10 cellular contexts compared by ENCODE assay signal in the genomic region with DNA sequence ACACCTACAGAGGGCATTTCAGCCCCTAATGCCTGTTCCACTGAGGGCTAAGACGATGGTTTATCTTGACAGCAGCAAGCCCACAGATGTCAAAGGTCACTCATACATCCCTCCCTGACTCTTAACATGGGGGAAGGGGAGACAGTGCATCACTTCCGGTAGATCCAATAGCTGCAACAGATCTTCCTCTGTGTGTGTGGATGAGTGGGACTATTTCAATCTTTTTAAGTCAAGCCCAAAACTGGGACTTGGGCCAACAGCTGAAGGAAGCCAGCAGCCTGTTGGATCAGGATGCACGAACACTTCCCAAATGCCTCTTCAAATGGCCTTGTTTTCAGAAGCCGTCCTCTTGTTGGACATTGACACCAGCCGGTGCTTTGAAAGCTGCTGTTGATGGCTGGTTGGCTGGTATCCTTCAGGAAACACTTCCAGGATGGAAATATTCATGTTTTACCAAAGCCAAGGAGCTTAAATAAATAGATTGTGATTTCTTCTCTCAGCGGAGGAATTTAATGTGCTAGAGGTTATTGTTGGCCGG. TPM values are rescaled to one million over a fixed set of nuclear protein-coding genes. Genes with fewer than 3 reads are reported as not detected.
DNase-seq lines count a peak whose midpoint lies in the region; ATAC-seq, FAIRE-seq and TF ChIP-seq lines count a peak whose summit lies in the region.
"Had no signal": no experiment of that assay in that cellular context is flagged by ENCODE, and none has a peak within 500 bp of the region (broad histone marks: within the 10 kb centered on the region; RNA-seq: fewer than 3 reads in every experiment).

No MANE protein-coding gene starts in this region.

- POLR2A ChIA-PET in K562 (lab: Yijun Ruan, JAX), result interaction anchor here (0.6 to 2.3 kb wide), 6 partner anchors 9 to 75 kb away, joined by 3 to 18 read pairs (median 3); no protein-coding TSS in a partner anchor
- POLR2A ChIA-PET in CD8-positive, alpha-beta T cell (lab: Charles Lee), result no interaction called here

- FAIRE-seq in K562 (lab: Jason Lieb, UNC), result peak; percentile 98
- FAIRE-seq: islet of Langerhans had no signal

- DNase-seq in CMK (ENCODE audit: low read depth) (peak; percentile 66), K562 (ENCODE audit: extremely low read depth in 1 of 4, low spot score in 3 of 4) (peak; percentile 50 to 89 (median 71)), left ventricle myocardium superior (peak; percentile 86), pulmonary artery endothelial cell (ENCODE audit: low read depth, low spot score) (peak; percentile 72), NCI-H69 (lab: John Stamatoyannopoulos, UW) (no peak), activated T-cell treated with anti-CD3 and anti-CD28 coated beads for 4 hours (no peak)
- no peak for DNase-seq in CD8-positive, alpha-beta T cell
- no peak for DNase-seq in activated CD8-positive, alpha-beta memory T cell treated with anti-CD3 and anti-CD28 coated beads, Interleukin-2, amount 50 U/mL, for 4 hours
- DNase-seq: Caco-2 had no signal

- peaks cover 3% of the 10 kb centered on the region for H3K9me3 Mint-ChIP-seq in CD8-positive, alpha-beta T cell

- H3K36me3 ChIP-seq in K562 (ENCODE audit: control insufficient read depth, insufficient read depth, low read length), result no peaks in the 10 kb centered on the region
- no peaks in the 10 kb centered on the region for H3K36me3 ChIP-seq in CD8-positive, alpha-beta T cell (ENCODE audit: insufficient read depth, low read length)

- H3K4me1 Mint-ChIP-seq in CD8-positive, alpha-beta T cell (ENCODE audit: low read depth), result peaks cover 5% of the 10 kb centered on the region

- H3K4me2 ChIP-seq in K562 (ENCODE audit: insufficient read depth, low read length), result peak overlapping the region; percentile 50

- CTCF ChIA-PET in K562 (lab: Yijun Ruan, JAX; ENCODE audit: low intra/inter-chr PET ratio), result no interaction called here
- CTCF ChIA-PET in CD8-positive, alpha-beta T cell (lab: Charles Lee), result no interaction called here

- no peaks in the 10 kb centered on the region for H3K36me3 Mint-ChIP-seq in CD8-positive, alpha-beta T cell

- TF ChIP-seq RAD21 in K562 (CRISPR knock-in tag; conservative IDR thresholded peaks at IDR 0.05 in 1 of 2, IDR thresholded peaks at IDR 0.05 in 1 of 2), result no peak

- BruUV-seq in K562 (replicated peaks; lab: Mats Ljungman, UMichigan), result no TSS peak

- intact Hi-C loops in K562 (cut with micrococcal nuclease) (no loop called here), left ventricle myocardium superior (cut with micrococcal nuclease) (no loop called here)
- intact Hi-C loops in CD8-positive, alpha-beta T cell (cut with DNase I, micrococcal nuclease), result loop anchor here in 1 of 2 experiments (5.0 kb wide), 1 partner anchor 111 kb away; no protein-coding TSS in a partner anchor

- H3K9ac ChIP-seq in K562 (ENCODE audit: insufficient read depth in 1 of 2, low read depth in 2 of 2, low read length in 2 of 2), result no peak overlapping the region

- no peak overlapping the region for H3K4me3 ChIP-seq in K562
- no peak overlapping the region for H3K4me3 ChIP-seq in CD8-positive, alpha-beta T cell (ENCODE audit: low read depth, low read length)

- no peak overlapping the region for H3K27ac Mint-ChIP-seq in CD8-positive, alpha-beta T cell

- ATAC-seq in K562 (peak; percentile 83), left ventricle myocardium superior (peak; percentile 90)
- no peak for ATAC-seq in CD8-positive, alpha-beta T cell

- no peak overlapping the region for H3K4me3 Mint-ChIP-seq in CD8-positive, alpha-beta T cell

- H3K4me1 ChIP-seq in K562 (replicated peaks in 1 of 2; ENCODE audit: control insufficient read depth in 2 of 2, insufficient read depth in 2 of 2, low read length in 2 of 2), result peaks cover 5 to 45% of the 10 kb centered on the region in 2 experiments
- no peaks in the 10 kb centered on the region for H3K4me1 ChIP-seq in CD8-positive, alpha-beta T cell (ENCODE audit: insufficient read depth, low read length)
- H3K4me1 ChIP-seq: Caco-2 had no signal

- peaks cover 17% of the 10 kb centered on the region for H3K27me3 Mint-ChIP-seq in CD8-positive, alpha-beta T cell (ENCODE audit: low read depth)

- H4K20me1 ChIP-seq in K562 (replicated peaks; ENCODE audit: control insufficient read depth, insufficient read depth, low read length), result no peaks in the 10 kb centered on the region

- WGBS in K562 (ENCODE audit: insufficient coverage, low coverage, missing lambda C conversion rate), result 38% methylated on average over 7 of the region's 7 CpGs

- peak overlapping the region; percentile 81 for H2AFZ ChIP-seq in K562 (ENCODE audit: low read depth, low read length)

- no peak for TF ChIP-seq CTCF in K562 (IDR thresholded peaks at IDR 0.05 in 2 of 3, conservative IDR thresholded peaks at IDR 0.05 in 1 of 3; ENCODE audit: insufficient read depth in 2 of 3, low read depth in 1 of 3, low read length in 3 of 3)
- no peak for TF ChIP-seq CTCF in CD8-positive, alpha-beta T cell (IDR thresholded peaks at IDR 0.05)

- peak; percentile 27; the same call in 1 of the 2 replicates for TF ChIP-seq EP300 in K562 (IDR thresholded peaks at IDR 0.05; ENCODE audit: low read length)

- peak overlapping the region; percentile 54 for H3K27ac ChIP-seq in K562 (ENCODE audit: extremely low read depth, low read depth, low read length)
- H3K27ac ChIP-seq in CD8-positive, alpha-beta T cell (ENCODE audit: low read depth, low read length), result no peak overlapping the region

- in situ Hi-C loops in K562 (cut with MboI), result no loop called here

- no peaks in the 10 kb centered on the region for H3K9me3 ChIP-seq in K562 (replicated peaks; ENCODE audit: control insufficient read depth, insufficient read depth, low read depth, low read length)
- H3K9me3 ChIP-seq in CD8-positive, alpha-beta T cell (ENCODE audit: low read length), result no peaks in the 10 kb centered on the region
- H3K9me3 ChIP-seq: Caco-2 had no signal

- no peaks in the 10 kb centered on the region for H3K79me2 ChIP-seq in K562 (ENCODE audit: control insufficient read depth, insufficient read depth, low read length)

- no peaks in the 10 kb centered on the region for H3K9me1 ChIP-seq in K562 (ENCODE audit: control insufficient read depth, insufficient read depth, low read length)

- H3K27me3 ChIP-seq in K562 (ENCODE audit: control insufficient read depth in 2 of 2, insufficient read depth in 2 of 2, low read length in 2 of 2), result no peaks in the 10 kb centered on the region
- H3K27me3 ChIP-seq in CD8-positive, alpha-beta T cell (ENCODE audit: insufficient read depth, low read length), result no peaks in the 10 kb centered on the region

- TF ChIP-seq POLR2A in K562 (conservative IDR thresholded peaks at IDR 0.05), result no peak

TF ChIP-seq in K562, 482 proteins besides CTCF, POLR2A, EP300 and RAD21 (continues in another document):
- TF ChIP-seq TEAD4 (IDR thresholded peaks at IDR 0.05; ENCODE audit: low read length), result 0 out of 2 replicates have a peak, but pooled peaks have one; percentile 38
- TF ChIP-seq TEAD4 (CRISPR knock-in tag; IDR thresholded peaks at IDR 0.05; ENCODE audit: borderline replicate concordance), result no peak
- peak; percentile 79 for TF ChIP-seq GABPA (tag; conservative IDR thresholded peaks at IDR 0.05; ENCODE audit: low read depth)
- TF ChIP-seq SIN3A (IDR thresholded peaks at IDR 0.05; ENCODE audit: borderline replicate concordance in 2 of 2, control insufficient read depth in 1 of 2, low read depth in 2 of 2, low read length in 2 of 2), result no peak
- TF ChIP-seq MTA1 (IDR thresholded peaks at IDR 0.05; ENCODE audit: borderline replicate concordance), result no peak
- TF ChIP-seq NFATC3 (IDR thresholded peaks at IDR 0.05), result no peak
- TF ChIP-seq, protein P1, sequence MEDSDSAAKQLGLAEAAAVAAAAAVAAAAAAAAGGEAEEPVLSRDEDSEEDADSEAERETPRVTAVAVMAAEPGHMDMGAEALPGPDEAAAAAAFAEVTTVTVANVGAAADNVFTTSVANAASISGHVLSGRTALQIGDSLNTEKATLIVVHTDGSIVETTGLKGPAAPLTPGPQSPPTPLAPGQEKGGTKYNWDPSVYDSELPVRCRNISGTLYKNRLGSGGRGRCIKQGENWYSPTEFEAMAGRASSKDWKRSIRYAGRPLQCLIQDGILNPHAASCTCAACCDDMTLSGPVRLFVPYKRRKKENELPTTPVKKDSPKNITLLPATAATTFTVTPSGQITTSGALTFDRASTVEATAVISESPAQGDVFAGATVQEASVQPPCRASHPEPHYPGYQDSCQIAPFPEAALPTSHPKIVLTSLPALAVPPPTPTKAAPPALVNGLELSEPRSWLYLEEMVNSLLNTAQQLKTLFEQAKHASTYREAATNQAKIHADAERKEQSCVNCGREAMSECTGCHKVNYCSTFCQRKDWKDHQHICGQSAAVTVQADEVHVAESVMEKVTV (CRISPR knock-in tag; IDR thresholded peaks at IDR 0.05), result no peak
- TF ChIP-seq NR3C1 (CRISPR knock-in tag; IDR thresholded peaks at IDR 0.05), result no peak

RNA-seq across cellular contexts. Expression of a gene that starts 59.2 kb away (rescaled TPM):
- not detected in 2 replicates for total RNA-seq in K562 (2011; cell fraction: chromatin; rRNA removed; ENCODE audit: low replicate concordance)
- not detected in 2 replicates for total RNA-seq in K562 (2011; cell fraction: nucleolus; rRNA removed)
- total RNA-seq in K562 (2011; cell fraction: nucleoplasm; rRNA removed), result not detected in 2 replicates
- 0.24 TPM in 1 of 2 replicates, not detected in the other for total RNA-seq in K562 (2014; rRNA removed)
- total RNA-seq in K562 (2014; rRNA removed; fragmentation: Illumina TruSeq; extraction: Trizol), result not detected in 2 replicates
- total RNA-seq in K562 (2015; rRNA removed; fragmentation: Illumina TruSeq; extraction: Trizol), result not detected in 2 replicates
- total RNA-seq in K562 (2021), result 0.13 TPM in 1 of 2 replicates, not detected in the other
- polyA plus RNA-seq in K562 (2011; rRNA removed), result not detected in 2 replicates
- not detected in 2 replicates for polyA plus RNA-seq in K562 (2011; cell fraction: cytosol; rRNA removed)
- polyA plus RNA-seq in K562 (2011; cell fraction: nucleus; rRNA removed), result not detected in 2 replicates
- 0.12 TPM in 1 of 2 replicates, not detected in the other for polyA plus RNA-seq in K562 (2012)
- polyA plus RNA-seq in K562 (2014; fragmentation: Illumina TruSeq; extraction: Trizol), result not detected in 2 replicates
- under 1 TPM in 1 of 2 experiments, not detected in 1; 0.13 TPM for polyA plus RNA-seq in K562 (2014; fragmentation: Nextera tagmentation; extraction: Ambion mirVana)
- not detected in 2 replicates for polyA plus RNA-seq in K562 (2014; rRNA removed)
- not detected in 2 replicates for polyA minus RNA-seq in K562 (2011; rRNA and poly(A)+ RNA removed)
- not detected in 2 replicates for polyA minus RNA-seq in K562 (2011; cell fraction: cytosol; rRNA and poly(A)+ RNA removed)
- not detected in 2 replicates for polyA minus RNA-seq in K562 (2011; cell fraction: nucleus; rRNA and poly(A)+ RNA removed)
- total RNA-seq in left ventricle myocardium superior, result 1.4 TPM
- 0.13 TPM in 1 of 2 replicates, not detected in the other for total RNA-seq in pulmonary artery endothelial cell
- not detected for total RNA-seq in CD8-positive, alpha-beta T cell

Comparison
In these comparisons a context has a peak if more than half of its experiments do, and no peak if none do; other contexts are left out.
1. DNase-seq: peak in CMK (single experiment), K562 (4 of 4), left ventricle myocardium superior (single experiment) and pulmonary artery endothelial cell (single experiment); none in NCI-H69 (single experiment), CD8-positive, alpha-beta T cell (0 of 7), activated T-cell treated with anti-CD3 and anti-CD28 coated beads for 4 hours (single experiment) and activated CD8-positive, alpha-beta memory T cell treated with anti-CD3 and anti-CD28 coated beads, Interleukin-2, amount 50 U/mL, for 4 hours (single experiment).